21 cellular contexts compared by ENCODE assay signal in genomic region chr17:55059724-55060123, GRCh38.
DNase-seq lines count a peak whose midpoint lies in the region; ATAC-seq, FAIRE-seq and TF ChIP-seq lines count a peak whose summit lies in the region.
"Had no signal": no experiment of that assay in that cellular context is flagged by ENCODE, and none has a peak within 500 bp of the region (broad histone marks: within the 10 kb centered on the region; RNA-seq: fewer than 3 reads in every experiment).

No MANE protein-coding gene starts in this region.

- H3K27me3 Mint-ChIP-seq in activated T-cell treated with anti-CD3 and anti-CD28 coated beads, Interleukin-2, amount 50 U/mL, for 4 hours (ENCODE audit: low read depth): no peaks in the 10 kb centered on the region
- H3K27me3 Mint-ChIP-seq: B cell; CD4-positive, alpha-beta T cell had no signal

- H3K4me1 Mint-ChIP-seq in activated T-cell treated with anti-CD3 and anti-CD28 coated beads, Interleukin-2, amount 50 U/mL, for 4 hours (ENCODE audit: low read depth): no peaks in the 10 kb centered on the region
- H3K4me1 Mint-ChIP-seq: B cell had no signal

- POLR2A ChIA-PET in HepG2 (lab: Yijun Ruan, JAX): no interaction called here

- H4K20me1 ChIP-seq in HepG2 (ENCODE audit: insufficient read depth, low read length): no peaks in the 10 kb centered on the region
- H4K20me1 ChIP-seq: BLaER1 treated with 17β-estradiol and CSF1 and Interleukin-3, amounts not matched to agents 10 nM and 100 nM had no signal

- no peak overlapping the region for H2AFZ ChIP-seq in HepG2 (ENCODE audit: low read length)

- peaks cover 4% of the 10 kb centered on the region; the same call in 1 of the 2 replicates for H3K4me1 ChIP-seq in HepG2 (ENCODE audit: insufficient read depth, low read length)
- H3K4me1 ChIP-seq in right lobe of liver: no peaks in the 10 kb centered on the region
- H3K4me1 ChIP-seq in colonic mucosa: no peaks in the 10 kb centered on the region
- H3K4me1 ChIP-seq: BLaER1 treated with 17β-estradiol and CSF1 and Interleukin-3, amounts not matched to agents 10 nM and 100 nM had no signal

- no peak overlapping the region for H3K4me2 ChIP-seq in HepG2 (ENCODE audit: low read depth, low read length)
- H3K4me2 ChIP-seq: A549; BLaER1 treated with 17β-estradiol and CSF1 and Interleukin-3, amounts not matched to agents 10 nM and 100 nM had no signal

- H3K27me3 ChIP-seq in HepG2 (ENCODE audit: control insufficient read depth in 1 of 2, insufficient read depth in 2 of 2, low read length in 2 of 2): no peaks in the 10 kb centered on the region
- H3K27me3 ChIP-seq in right lobe of liver: no peaks in the 10 kb centered on the region
- no peaks in the 10 kb centered on the region for H3K27me3 ChIP-seq in colonic mucosa
- H3K27me3 ChIP-seq: BLaER1 treated with 17β-estradiol and CSF1 and Interleukin-3, amounts not matched to agents 10 nM and 100 nM had no signal

- DNase-seq in HepG2 (ENCODE audit: low spot score): no peak
- no peak for DNase-seq in right lobe of liver
- DNase-seq in left colon: no peak
- no peak for DNase-seq in colonic mucosa
- no peak for DNase-seq in activated T-cell treated with anti-CD3 and anti-CD28 coated beads, Interleukin-2, amount 50 U/mL, for 4 hours
- DNase-seq: AML-193; Caco-2; Calu3; CD4-positive, alpha-beta T cell; CD8-positive, alpha-beta T cell; DMS79 treated with DMSO at 0.1 percent for 48 hours; GF-D8 had no signal

- H3K79me2 ChIP-seq in HepG2 (ENCODE audit: insufficient read depth, low read length): no peaks in the 10 kb centered on the region

- CTCF ChIA-PET in HepG2 (lab: Yijun Ruan, JAX; ENCODE audit: low intra/inter-chr PET ratio, low total read pairs): no interaction called here

- ATAC-seq in HepG2 (no peak), right lobe of liver (no peak), left colon (peak; percentile 69)
- ATAC-seq in activated T-cell treated with anti-CD3 and anti-CD28 coated beads, Interleukin-2, amount 50 U/mL, for 4 hours: no peak
- ATAC-seq: A549; CD8-positive, alpha-beta T cell had no signal

- H3K9me3 Mint-ChIP-seq in activated T-cell treated with anti-CD3 and anti-CD28 coated beads, Interleukin-2, amount 50 U/mL, for 4 hours: no peaks in the 10 kb centered on the region
- H3K9me3 Mint-ChIP-seq: CD4-positive, alpha-beta T cell; CD8-positive, alpha-beta T cell had no signal

- H3K9me3 ChIP-seq in HepG2 (ENCODE audit: low read length) (no peaks in the 10 kb centered on the region), right lobe of liver (no peaks in the 10 kb centered on the region), colonic mucosa (no peaks in the 10 kb centered on the region)
- H3K9me3 ChIP-seq: A549; BLaER1 treated with 17β-estradiol and CSF1 and Interleukin-3, amounts not matched to agents 10 nM and 100 nM; Caco-2 had no signal

- H3K36me3 Mint-ChIP-seq in activated T-cell treated with anti-CD3 and anti-CD28 coated beads, Interleukin-2, amount 50 U/mL, for 4 hours (ENCODE audit: insufficient read depth): peaks cover 2% of the 10 kb centered on the region

- intact Hi-C loops in HepG2 (cut with micrococcal nuclease; ENCODE audit: unreplicated experiment): loop anchor here (5.0 to 10.0 kb wide), 2 partner anchors 115 to 178 kb away; no protein-coding TSS in a partner anchor
- intact Hi-C loops in right lobe of liver (cut with DNase I): no loop called here
- intact Hi-C loops in left colon (cut with DNase I, micrococcal nuclease): no loop called here
- intact Hi-C loops in colonic mucosa (cut with DNase I): no loop called here

- no peak overlapping the region for H3K4me3 Mint-ChIP-seq in activated T-cell treated with anti-CD3 and anti-CD28 coated beads, Interleukin-2, amount 50 U/mL, for 4 hours
- H3K4me3 Mint-ChIP-seq: B cell; CD4-positive, alpha-beta T cell; CD8-positive, alpha-beta T cell had no signal

- no peak overlapping the region for H3K27ac ChIP-seq in HepG2 (ENCODE audit: extremely low read length, insufficient read depth, low read length)
- H3K27ac ChIP-seq in right lobe of liver: no peak overlapping the region
- H3K27ac ChIP-seq in colonic mucosa: no peak overlapping the region
- H3K27ac ChIP-seq: 22Rv1; A549; BLaER1 treated with 17β-estradiol and CSF1 and Interleukin-3, amounts not matched to agents 10 nM and 100 nM; C4-2B had no signal

- in situ Hi-C loops in HepG2 (cut with HindIII; ENCODE audit: extremely low pct_ligation_motif_present, low pct_unique_long_range_greater_than_20kb): loop anchor here (10.0 kb wide), 1 partner anchor 295 kb away; no protein-coding TSS in a partner anchor

- FAIRE-seq in HepG2 (lab: Jason Lieb, UNC): no peak
- FAIRE-seq: D721Med, G401.6, GM12891, GM19239 had no signal

- H3K36me3 ChIP-seq in HepG2 (replicated peaks in 1 of 2; ENCODE audit: control insufficient read depth in 1 of 2, insufficient read depth in 2 of 2, low read length in 2 of 2) (no peaks in the 10 kb centered on the region), right lobe of liver (no peaks in the 10 kb centered on the region), colonic mucosa (no peaks in the 10 kb centered on the region)
- H3K36me3 ChIP-seq: BLaER1 treated with 17β-estradiol and CSF1 and Interleukin-3, amounts not matched to agents 10 nM and 100 nM had no signal

- no peak for TF ChIP-seq RAD21 in HepG2 (CRISPR knock-in tag; IDR thresholded peaks at IDR 0.05)

- no TSS peak for BruUV-seq in HepG2 (replicated peaks; lab: Mats Ljungman, UMichigan)

- no peak for TF ChIP-seq EP300 in HepG2 (IDR thresholded peaks at IDR 0.05; ENCODE audit: low read depth in 2 of 2, low read length in 2 of 2)
- TF ChIP-seq EP300 in HepG2 (CRISPR knock-in tag; IDR thresholded peaks at IDR 0.05; ENCODE audit: borderline replicate concordance): no peak

- no peak for TF ChIP-seq POLR2A in HepG2 (IDR thresholded peaks at IDR 0.05; ENCODE audit: insufficient read depth in 1 of 2, low read depth in 2 of 2, low read length in 2 of 2)
- TF ChIP-seq POLR2A in right lobe of liver (IDR thresholded peaks at IDR 0.05): no peak

- TF ChIP-seq CTCF in HepG2 (CRISPR knock-in tag; IDR thresholded peaks at IDR 0.05): no peak
- no peak for TF ChIP-seq CTCF in right lobe of liver (IDR thresholded peaks at IDR 0.05)
- TF ChIP-seq CTCF in colonic mucosa (IDR thresholded peaks at IDR 0.05): no peak

- H3K9ac ChIP-seq in HepG2 (ENCODE audit: insufficient read depth, low read depth, low read length) (no peak overlapping the region), colonic mucosa (ENCODE audit: low read depth in 2 of 2, low read length in 2 of 2) (no peak overlapping the region)
- H3K9ac ChIP-seq: BLaER1 treated with 17β-estradiol and CSF1 and Interleukin-3, amounts not matched to agents 10 nM and 100 nM had no signal

- H3K4me3 ChIP-seq in HepG2 (replicated peaks in 1 of 3; ENCODE audit: insufficient read depth in 1 of 3, low read depth in 2 of 3, low read length in 3 of 3) (no peak overlapping the region), right lobe of liver (no peak overlapping the region), colonic mucosa (no peak overlapping the region)
- H3K4me3 ChIP-seq: A549; BLaER1 treated with 17β-estradiol and CSF1 and Interleukin-3, amounts not matched to agents 10 nM and 100 nM had no signal

TF ChIP-seq in HepG2, 621 proteins besides CTCF, POLR2A, EP300 and RAD21:
- TF ChIP-seq SYNCRIP (IDR thresholded peaks at IDR 0.05; ENCODE audit: insufficient read depth, low read depth, low read length): no peak
- 0 out of 2 replicates have a peak, but pooled peaks have one; percentile 37 for TF ChIP-seq CEBPB (IDR thresholded peaks at IDR 0.05; ENCODE audit: borderline replicate concordance, low read depth, low read length)
- TF ChIP-seq HNRNPL (IDR thresholded peaks at IDR 0.05; ENCODE audit: low read depth, low read length): no peak
- TF ChIP-seq BHLHE40 (IDR thresholded peaks at IDR 0.05; ENCODE audit: low read length): no peak
- TF ChIP-seq ATAD3A (CRISPR knock-in tag; IDR thresholded peaks at IDR 0.05): no peak
- no peak for TF ChIP-seq ZNF354B (CRISPR knock-in tag; IDR thresholded peaks at IDR 0.05)
- TF ChIP-seq ISX (CRISPR knock-in tag; conservative IDR thresholded peaks at IDR 0.05): no peak
- TF ChIP-seq ATF7 (IDR thresholded peaks at IDR 0.05): peak; percentile 56; the same call in 1 of the 2 replicates
- no peak for TF ChIP-seq ATF7 (CRISPR knock-in tag; IDR thresholded peaks at IDR 0.05)
- TF ChIP-seq ATF4 (CRISPR knock-in tag; IDR thresholded peaks at IDR 0.05): peak in 1 of 2 experiments; percentile 28; a peak in 1 of 4 replicates
